Comparison of ENCODE assay signal across 11 cellular contexts in the genomic region with DNA sequence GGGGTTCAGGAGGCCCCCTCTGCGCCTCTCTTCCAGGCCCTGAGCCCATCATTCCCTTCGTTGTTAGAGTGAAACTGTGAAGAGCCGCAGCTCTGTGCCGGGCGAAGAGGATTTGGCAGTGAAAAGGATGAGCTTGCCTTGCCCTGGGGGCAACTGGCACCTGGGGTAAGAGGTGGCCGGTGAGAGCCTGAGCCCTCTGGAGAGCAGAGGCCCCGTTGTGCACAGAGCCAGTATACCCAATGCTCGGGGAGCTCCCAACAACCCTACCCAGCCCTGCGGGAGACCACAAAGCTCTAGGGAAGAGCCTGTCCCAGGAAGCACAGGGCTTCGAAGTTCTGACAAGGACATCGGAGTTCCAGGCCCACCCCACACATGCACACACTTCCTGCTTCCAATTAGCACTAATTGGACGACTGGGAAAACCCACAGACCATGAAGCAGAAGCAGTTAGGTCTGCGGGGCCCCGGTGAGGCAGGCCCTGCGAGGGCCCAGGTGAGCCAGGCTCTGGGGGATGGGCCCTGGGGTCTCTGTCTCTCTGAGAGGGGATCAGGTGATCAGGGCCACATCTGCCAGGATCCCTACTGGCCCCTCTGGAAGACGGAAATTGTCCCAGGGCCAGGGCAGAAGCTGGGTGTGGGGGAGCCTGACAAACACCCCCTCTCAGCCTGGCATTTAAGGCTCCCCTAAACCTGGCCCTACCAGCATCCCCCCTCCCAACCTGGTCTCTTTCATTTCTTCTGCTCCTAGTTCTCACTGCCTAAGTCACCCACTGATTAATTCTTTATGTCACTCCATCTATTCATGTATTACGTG. TPM values are rescaled to one million over a fixed set of nuclear protein-coding genes. Genes with fewer than 3 reads are reported as not detected.
A peak's percentile ranks its signal among the peaks of the same experiment; 100 is the strongest.
DNase-seq lines count a peak whose midpoint lies in the region; ATAC-seq, FAIRE-seq and TF ChIP-seq lines count a peak whose summit lies in the region.
"Had no signal": no experiment of that assay in that cellular context is flagged by ENCODE, and none has a peak within 500 bp of the region (broad histone marks: within the 10 kb centered on the region; RNA-seq: fewer than 3 reads in every experiment).

No MANE protein-coding gene starts in this region.

- TF ChIP-seq CTCF in keratinocyte (optimal IDR thresholded peaks at IDR 0.05 in 1 of 3, IDR thresholded peaks at IDR 0.05 in 1 of 3, conservative IDR thresholded peaks at IDR 0.05 in 1 of 3; ENCODE audit: extremely low read depth in 1 of 3, insufficient read depth in 2 of 3, low read length in 3 of 3): no peak

- H3K4me2 ChIP-seq in keratinocyte (ENCODE audit: control insufficient read depth, extremely low read depth, insufficient read depth, low read depth, low read length): peak overlapping the region; percentile 98

- H3K4me3 ChIP-seq in keratinocyte (ENCODE audit: control insufficient read depth in 2 of 3, extremely low read depth in 1 of 3, insufficient read depth in 2 of 3, low read depth in 1 of 3, low read length in 3 of 3) (peak overlapping the region; percentile 52 to 87 (median 77)), stomach smooth muscle (ENCODE audit: low read length in 2 of 2) (peak overlapping the region; percentile 83 to 85)
- H3K4me3 ChIP-seq: SJSA1 had no signal

- peak overlapping the region; percentile 96 for H3K27ac Mint-ChIP-seq in T-helper 1 cell treated with Interleukin-12 subunit alpha and Interleukin-12 subunit beta and Interleukin-4 antibody, amounts not matched to agents 30 μg/mL and 1 μg/mL, for 36 hours
- H3K27ac Mint-ChIP-seq in activated T-helper 2 cell treated with anti-CD3 and anti-CD28 coated beads, Interferon-gamma antibody, Interleukin-2, Interleukin-4, amounts not matched to agents 10 μg/mL and 5 μg/mL and 100 μg/mL, durations not matched to agents 14 hours and 24 hours and 36 hours: peak overlapping the region; percentile 91

- peak overlapping the region; percentile 96 for H2AFZ ChIP-seq in keratinocyte (ENCODE audit: control insufficient read depth, low read length)

- peak overlapping the region; percentile 69 for H3K9ac ChIP-seq in keratinocyte (ENCODE audit: control insufficient read depth, extremely low read depth, insufficient read depth, low read length)
- H3K9ac ChIP-seq in stomach smooth muscle (ENCODE audit: low read length in 2 of 2): peak overlapping the region in 1 of 2 donors; percentile 76

- peak overlapping the region; percentile 88 for H3K4me3 Mint-ChIP-seq in T-helper 1 cell treated with Interleukin-12 subunit alpha and Interleukin-12 subunit beta and Interleukin-4 antibody, amounts not matched to agents 30 μg/mL and 1 μg/mL, for 36 hours
- peak overlapping the region; percentile 90 for H3K4me3 Mint-ChIP-seq in activated T-helper 2 cell treated with anti-CD3 and anti-CD28 coated beads, Interferon-gamma antibody, Interleukin-2, Interleukin-4, amounts not matched to agents 10 μg/mL and 5 μg/mL and 100 μg/mL, durations not matched to agents 14 hours and 24 hours and 36 hours (ENCODE audit: low read depth)

- H3K9me3 ChIP-seq in keratinocyte (ENCODE audit: control insufficient read depth, low read depth, low read length): no peaks in the 10 kb centered on the region
- H3K9me3 ChIP-seq in stomach smooth muscle (ENCODE audit: control insufficient read depth in 2 of 2, low read length in 2 of 2): no peaks in the 10 kb centered on the region
- H3K9me3 ChIP-seq: SJSA1 had no signal

- no peaks in the 10 kb centered on the region for H4K20me1 ChIP-seq in keratinocyte (ENCODE audit: control insufficient read depth, extremely low read depth, insufficient read depth, low read length)

- no peaks in the 10 kb centered on the region for H3K36me3 Mint-ChIP-seq in T-helper 1 cell treated with Interleukin-12 subunit alpha and Interleukin-12 subunit beta and Interleukin-4 antibody, amounts not matched to agents 30 μg/mL and 1 μg/mL, for 36 hours (ENCODE audit: low read depth)
- H3K36me3 Mint-ChIP-seq in activated T-helper 2 cell treated with anti-CD3 and anti-CD28 coated beads, Interferon-gamma antibody, Interleukin-2, Interleukin-4, amounts not matched to agents 10 μg/mL and 5 μg/mL and 100 μg/mL, durations not matched to agents 14 hours and 24 hours and 36 hours (ENCODE audit: low read depth): no peaks in the 10 kb centered on the region

- H3K4me1 Mint-ChIP-seq in T-helper 1 cell treated with Interleukin-12 subunit alpha and Interleukin-12 subunit beta and Interleukin-4 antibody, amounts not matched to agents 30 μg/mL and 1 μg/mL, for 36 hours (ENCODE audit: low read depth): peaks cover 14% of the 10 kb centered on the region
- peaks cover 13% of the 10 kb centered on the region for H3K4me1 Mint-ChIP-seq in activated T-helper 2 cell treated with anti-CD3 and anti-CD28 coated beads, Interferon-gamma antibody, Interleukin-2, Interleukin-4, amounts not matched to agents 10 μg/mL and 5 μg/mL and 100 μg/mL, durations not matched to agents 14 hours and 24 hours and 36 hours (ENCODE audit: low read depth)

- peaks cover 15% of the 10 kb centered on the region for H3K4me1 ChIP-seq in keratinocyte (ENCODE audit: control insufficient read depth, extremely low read depth, insufficient read depth, low read length)
- peaks cover 16% of the 10 kb centered on the region for H3K4me1 ChIP-seq in stomach smooth muscle (ENCODE audit: control insufficient read depth, insufficient read depth, low read length)

- no peaks in the 10 kb centered on the region for H3K9me1 ChIP-seq in keratinocyte (ENCODE audit: control insufficient read depth, extremely low read depth, insufficient read depth, low read length)

- H3K27ac ChIP-seq in keratinocyte (ENCODE audit: control insufficient read depth, insufficient read depth, low read length): no peak overlapping the region
- H3K27ac ChIP-seq in stomach smooth muscle (ENCODE audit: low read length): no peak overlapping the region
- H3K27ac ChIP-seq: SJSA1 had no signal

- DNase-seq in T-helper 1 cell (no peak), keratinocyte (ENCODE audit: low read depth, low spot score) (no peak), CD1c-positive myeloid dendritic cell (ENCODE audit: extremely low spot score) (no peak)
- DNase-seq in activated T-helper 2 cell treated with anti-CD3 and anti-CD28 coated beads, Interferon-gamma antibody, Interleukin-2, Interleukin-4, amounts not matched to agents 10 μg/mL and 5 μg/mL and 100 μg/mL, durations not matched to agents 14 hours and 24 hours and 36 hours (ENCODE audit: low spot score): no peak

- H3K27me3 ChIP-seq in keratinocyte (ENCODE audit: control insufficient read depth, extremely low read depth, insufficient read depth, low read length): no peaks in the 10 kb centered on the region
- H3K27me3 ChIP-seq in stomach smooth muscle (ENCODE audit: control insufficient read depth in 1 of 2, insufficient read depth in 2 of 2, low read length in 2 of 2): no peaks in the 10 kb centered on the region
- H3K27me3 ChIP-seq: SJSA1 had no signal

- H3K36me3 ChIP-seq in keratinocyte (ENCODE audit: control insufficient read depth in 2 of 2, extremely low read depth in 1 of 2, insufficient read depth in 2 of 2, low read length in 2 of 2) (no peaks in the 10 kb centered on the region), stomach smooth muscle (ENCODE audit: control insufficient read depth in 2 of 2, insufficient read depth in 2 of 2, low read length in 2 of 2) (peaks cover 0 to 2% of the 10 kb centered on the region in 2 donors)
- H3K36me3 ChIP-seq: SJSA1 had no signal

- no peaks in the 10 kb centered on the region for H3K9me3 Mint-ChIP-seq in T-helper 1 cell treated with Interleukin-12 subunit alpha and Interleukin-12 subunit beta and Interleukin-4 antibody, amounts not matched to agents 30 μg/mL and 1 μg/mL, for 36 hours
- H3K9me3 Mint-ChIP-seq in activated T-helper 2 cell treated with anti-CD3 and anti-CD28 coated beads, Interferon-gamma antibody, Interleukin-2, Interleukin-4, amounts not matched to agents 10 μg/mL and 5 μg/mL and 100 μg/mL, durations not matched to agents 14 hours and 24 hours and 36 hours: no peaks in the 10 kb centered on the region

- ATAC-seq in GM21737 (IDR thresholded peaks at IDR 0.05; ENCODE audit: unreplicated experiment): no peak
- ATAC-seq in HG03565 (IDR thresholded peaks at IDR 0.05; ENCODE audit: unreplicated experiment): no peak

- H3K27me3 Mint-ChIP-seq in T-helper 1 cell treated with Interleukin-12 subunit alpha and Interleukin-12 subunit beta and Interleukin-4 antibody, amounts not matched to agents 30 μg/mL and 1 μg/mL, for 36 hours (ENCODE audit: low read depth): no peaks in the 10 kb centered on the region
- no peaks in the 10 kb centered on the region for H3K27me3 Mint-ChIP-seq in activated T-helper 2 cell treated with anti-CD3 and anti-CD28 coated beads, Interferon-gamma antibody, Interleukin-2, Interleukin-4, amounts not matched to agents 10 μg/mL and 5 μg/mL and 100 μg/mL, durations not matched to agents 14 hours and 24 hours and 36 hours (ENCODE audit: low read depth)

- dilution Hi-C loops in keratinocyte (cut with MboI; ENCODE audit: extremely low pct_ligation_motif_present, low sequenced_read_pairs): no loop called here

- intact Hi-C loops in activated T-helper 2 cell treated with anti-CD3 and anti-CD28 coated beads, Interferon-gamma antibody, Interleukin-2, Interleukin-4, amounts not matched to agents 10 μg/mL and 5 μg/mL and 100 μg/mL, durations not matched to agents 14 hours and 24 hours and 36 hours (cut with micrococcal nuclease): loop anchor here (1.0 to 2.0 kb wide), 3 partner anchors 29 to 222 kb away; no protein-coding TSS in a partner anchor

- no peak for FAIRE-seq in keratinocyte (lab: Jason Lieb, UNC)
- FAIRE-seq: A204.1, endometrium had no signal

- no peaks in the 10 kb centered on the region for H3K79me2 ChIP-seq in keratinocyte (ENCODE audit: control insufficient read depth, insufficient read depth, low read length)

RNA-seq across cellular contexts. Expression of gene SFMBT1, which starts 27.9 kb away (rescaled TPM):
- total RNA-seq in activated T-helper 2 cell treated with anti-CD3 and anti-CD28 coated beads, Interferon-gamma antibody, Interleukin-2, Interleukin-4, amounts not matched to agents 10 μg/mL and 5 μg/mL and 100 μg/mL, durations not matched to agents 14 hours and 24 hours and 36 hours: 23.4 and 24.3 TPM in 2 replicates
- 2.1 to 4.7 TPM (median 4.1 TPM) in 3 replicates for polyA plus RNA-seq in keratinocyte
- polyA plus RNA-seq in keratinocyte (2011; ENCODE audit: low read depth): 6.2 TPM
- 2.0 and 2.7 TPM in 2 replicates for polyA plus RNA-seq in keratinocyte (2011; cell fraction: cytosol; rRNA removed)
- 3.5 and 4.0 TPM in 2 replicates for polyA plus RNA-seq in keratinocyte (2011; cell fraction: nucleus; rRNA removed)
- polyA plus RNA-seq in keratinocyte (2012; ENCODE audit: low replicate concordance): 3.2 and 4.6 TPM in 2 replicates
- 6.9 to 8.9 TPM (median 8.5 TPM) in 3 replicates for polyA minus RNA-seq in keratinocyte
- polyA minus RNA-seq in keratinocyte (2011; cell fraction: cytosol; rRNA and poly(A)+ RNA removed): 7.3 TPM
- polyA minus RNA-seq in keratinocyte (2011; cell fraction: nucleus; rRNA and poly(A)+ RNA removed): 8.7 and 11.2 TPM in 2 replicates

RNA-seq across cellular contexts. Expression of gene RFT1, which starts 56.5 kb away (rescaled TPM):
- total RNA-seq in activated T-helper 2 cell treated with anti-CD3 and anti-CD28 coated beads, Interferon-gamma antibody, Interleukin-2, Interleukin-4, amounts not matched to agents 10 μg/mL and 5 μg/mL and 100 μg/mL, durations not matched to agents 14 hours and 24 hours and 36 hours: 36.4 and 38.8 TPM in 2 replicates
- 25.5 to 34.4 TPM (median 29.6 TPM) in 3 replicates for polyA plus RNA-seq in keratinocyte
- polyA plus RNA-seq in keratinocyte (2011; ENCODE audit: low read depth): 6.3 TPM
- polyA plus RNA-seq in keratinocyte (2011; cell fraction: cytosol; rRNA removed): 10.9 and 14.9 TPM in 2 replicates
- 27.1 and 29.6 TPM in 2 replicates for polyA plus RNA-seq in keratinocyte (2011; cell fraction: nucleus; rRNA removed)
- polyA plus RNA-seq in keratinocyte (2012; ENCODE audit: low replicate concordance): 14.1 and 24.9 TPM in 2 replicates
- 64.9 to 81.4 TPM (median 66.8 TPM) in 3 replicates for polyA minus RNA-seq in keratinocyte
- 28.0 TPM for polyA minus RNA-seq in keratinocyte (2011; cell fraction: cytosol; rRNA and poly(A)+ RNA removed)
- polyA minus RNA-seq in keratinocyte (2011; cell fraction: nucleus; rRNA and poly(A)+ RNA removed): 14.2 and 27.4 TPM in 2 replicates
